Comparison of ENCODE assay signal across 12 cellular contexts in genomic region chr20:16392346-16392745, GRCh38.
DNase-seq lines count a peak whose midpoint lies in the region; ATAC-seq lines count a peak whose summit lies in the region.
"Had no signal": no experiment of that assay in that cellular context is flagged by ENCODE, and none has a peak within 500 bp of the region (broad histone marks: within the 10 kb centered on the region; RNA-seq: fewer than 3 reads in every experiment).

No MANE protein-coding gene starts in this region.

- H3K36me3 ChIP-seq in mesenchymal stem cell (ENCODE audit: control insufficient read depth in 1 of 2, insufficient read depth in 2 of 2, low read depth in 1 of 2, low read length in 2 of 2), result peaks cover 3 to 9% of the 10 kb centered on the region in 2 experiments

- H3K4me1 ChIP-seq in mesenchymal stem cell (ENCODE audit: control insufficient read depth, insufficient read depth, low read depth, low read length), result no peaks in the 10 kb centered on the region

- H2BK120ac ChIP-seq in mesenchymal stem cell (ENCODE audit: low read depth, low read length), result no peak overlapping the region

- H3K79me1 ChIP-seq in mesenchymal stem cell (replicated peaks; ENCODE audit: low read length, poor library complexity, severe bottlenecking), result no peaks in the 10 kb centered on the region

- H2BK15ac ChIP-seq in mesenchymal stem cell (ENCODE audit: low read depth, poor library complexity, severe bottlenecking), result no peak overlapping the region

- no peak overlapping the region for H2BK5ac ChIP-seq in mesenchymal stem cell (ENCODE audit: low read depth, low read length, poor library complexity, severe bottlenecking)

- no peak overlapping the region for H3K23ac ChIP-seq in mesenchymal stem cell (ENCODE audit: low read length in 2 of 2)

- no peak overlapping the region for H3K4me2 ChIP-seq in mesenchymal stem cell (ENCODE audit: low read length, poor library complexity, severe bottlenecking)
- H3K4me2 ChIP-seq: KMS-11 had no signal

- H2AFZ ChIP-seq in mesenchymal stem cell (ENCODE audit: low read depth, low read length), result no peak overlapping the region

- peak; percentile 96 for ATAC-seq in GM18868 (IDR thresholded peaks at IDR 0.05; ENCODE audit: unreplicated experiment)
- peak; percentile 99 for ATAC-seq in GM21529 (IDR thresholded peaks at IDR 0.05; ENCODE audit: unreplicated experiment)
- peak; percentile 97 for ATAC-seq in HG03097 (IDR thresholded peaks at IDR 0.05; ENCODE audit: low FRiP score, unreplicated experiment)
- ATAC-seq in esophagus mucosa, result peak; percentile 32
- ATAC-seq: T-cell had no signal

- H3K9me3 ChIP-seq in mesenchymal stem cell (ENCODE audit: control insufficient read depth, low read length), result no peaks in the 10 kb centered on the region

- no peak overlapping the region for H4K8ac ChIP-seq in mesenchymal stem cell (ENCODE audit: low read length)

- WGBS in mesenchymal stem cell, result 98% methylated on average over 8 of the region's 8 CpGs

- H3K18ac ChIP-seq in mesenchymal stem cell (ENCODE audit: low read depth in 1 of 2, low read length in 2 of 2), result no peak overlapping the region

- H3K4ac ChIP-seq in mesenchymal stem cell (ENCODE audit: low read depth in 1 of 2, low read length in 2 of 2), result no peak overlapping the region

- H2BK12ac ChIP-seq in mesenchymal stem cell (ENCODE audit: low read length in 2 of 2), result no peak overlapping the region

- no peak overlapping the region for H3K4me3 ChIP-seq in mesenchymal stem cell (ENCODE audit: insufficient read depth in 1 of 2, low read depth in 1 of 2, low read length in 2 of 2)

- no peak overlapping the region for H3K9ac ChIP-seq in mesenchymal stem cell (ENCODE audit: low read length)
- H3K9ac ChIP-seq: KMS-11 had no signal

- no peak overlapping the region for H2AK5ac ChIP-seq in mesenchymal stem cell (ENCODE audit: low read length, severe bottlenecking)

- H4K91ac ChIP-seq in mesenchymal stem cell (ENCODE audit: low read length), result no peak overlapping the region

- no peaks in the 10 kb centered on the region for H3K27me3 ChIP-seq in mesenchymal stem cell (ENCODE audit: control insufficient read depth in 1 of 2, insufficient read depth in 1 of 2, low read length in 2 of 2)

- peak overlapping the region in 1 of 2 experiments; percentile 36 for H3K14ac ChIP-seq in mesenchymal stem cell (ENCODE audit: low read length in 2 of 2)

- DNase-seq in T-helper 2 cell (no peak), mesenchymal stem cell (no peak), nucleus accumbens (lab: John Stamatoyannopoulos, UW) (no peak), inferior parietal cortex (ENCODE audit: extremely low spot score) (no peak)
- DNase-seq: aorta, NCI-H774, T-cell had no signal

- no peak overlapping the region for H3K27ac ChIP-seq in mesenchymal stem cell (ENCODE audit: low read length, poor library complexity, severe bottlenecking)
- H3K27ac ChIP-seq: KMS-11 had no signal

Comparison
In these comparisons a context has a peak if more than half of its experiments do, and no peak if none do; other contexts are left out.
1. ATAC-seq: peak in every context shown above with its lines; median percentile 99 in GM21529; 97 in HG03097; 96 in GM18868; 32 in esophagus mucosa.